2 cellular contexts compared by ENCODE assay signal in genomic region chrX:2425281-2426071, GRCh38.
TF ChIP-seq lines count a peak whose summit lies in the region.

No MANE protein-coding gene starts in this region.

TF ChIP-seq in IMR-90, 13 proteins besides CTCF, POLR2A, EP300 and RAD21:
- TF ChIP-seq MXI1 (IDR thresholded peaks at IDR 0.05; ENCODE audit: borderline replicate concordance, low read depth, low read length) (no peak), MAFK (IDR thresholded peaks at IDR 0.05; ENCODE audit: low read depth, low read length) (no peak), USF2 (IDR thresholded peaks at IDR 0.05; ENCODE audit: low read depth, low read length) (no peak), SMC3 (IDR thresholded peaks at IDR 0.05; ENCODE audit: low read depth, low read length) (no peak), BHLHE40 (IDR thresholded peaks at IDR 0.05; ENCODE audit: low read depth, low read length) (no peak), RFX5 (IDR thresholded peaks at IDR 0.05; ENCODE audit: low read depth, low read length) (no peak), NFE2L2 (IDR thresholded peaks at IDR 0.05; ENCODE audit: low read depth, low read length) (no peak), ELK1 (IDR thresholded peaks at IDR 0.05; ENCODE audit: borderline replicate concordance, low read depth, low read length) (no peak), CHD1 (IDR thresholded peaks at IDR 0.05; ENCODE audit: low read depth, low read length) (no peak), MAZ (IDR thresholded peaks at IDR 0.05; ENCODE audit: borderline replicate concordance, low read depth, low read length) (no peak), FOS (IDR thresholded peaks at IDR 0.05; ENCODE audit: low read depth, low read length) (no peak)
TF ChIP-seq in IMR-90: peak in this region for 0.

TF ChIP-seq in H1, 55 proteins besides CTCF, POLR2A, EP300 and RAD21:
- no peak for TF ChIP-seq JUND (IDR thresholded peaks at IDR 0.05; ENCODE audit: low read length)
- no peak for TF ChIP-seq CEBPB (IDR thresholded peaks at IDR 0.05; ENCODE audit: low read depth, low read length)
- no peak for TF ChIP-seq RFX5 (IDR thresholded peaks at IDR 0.05; ENCODE audit: borderline replicate concordance, low read depth, low read length)
- TF ChIP-seq HDAC6 (IDR thresholded peaks at IDR 0.05; ENCODE audit: low read depth, low read length): no peak
- TF ChIP-seq SIX5 (IDR thresholded peaks at IDR 0.05; ENCODE audit: low read depth, low read length): no peak
- no peak for TF ChIP-seq SIRT6 (IDR thresholded peaks at IDR 0.05; ENCODE audit: low read length)
- TF ChIP-seq YY1 (IDR thresholded peaks at IDR 0.05; ENCODE audit: low read depth, low read length): no peak
